1 cellular context compared by ENCODE assay signal in the genomic region with DNA sequence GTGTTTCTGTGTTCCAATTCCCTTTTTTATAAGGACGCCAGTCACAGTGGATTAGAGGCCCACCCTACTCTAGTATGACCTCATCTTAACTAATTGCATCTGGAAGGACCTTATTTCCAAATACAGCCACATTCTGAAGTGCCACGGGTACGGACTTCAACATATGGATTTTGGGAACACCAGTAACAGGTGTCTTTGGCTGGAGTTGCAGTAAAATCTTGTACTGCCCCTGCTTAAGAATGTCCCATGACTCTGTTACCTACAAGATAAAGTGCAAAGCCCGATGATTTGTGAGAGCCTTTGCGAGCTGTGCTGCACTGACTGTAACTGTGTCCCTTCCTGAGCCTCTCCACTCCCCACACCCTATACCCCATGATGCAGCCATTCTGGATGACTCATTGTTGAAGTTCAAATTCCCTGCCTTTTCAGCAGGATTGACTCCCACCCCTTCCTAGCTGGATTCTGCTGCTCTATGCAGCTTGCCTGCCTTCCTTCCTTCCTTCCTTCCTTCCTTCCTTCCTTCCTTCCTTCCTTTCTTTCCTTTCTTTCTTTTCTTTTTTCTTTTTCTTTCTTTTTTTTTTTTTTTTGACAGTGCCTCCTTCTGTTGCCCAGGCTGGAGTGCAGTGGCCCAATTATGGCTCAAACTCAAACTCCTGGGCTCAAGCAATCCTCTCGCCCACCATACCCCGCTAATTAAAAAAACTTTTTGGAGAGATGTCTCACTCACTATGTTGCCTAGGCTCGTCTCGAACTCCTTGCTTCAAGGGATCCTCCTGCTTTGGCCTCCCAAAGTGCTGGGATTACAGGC.
TF ChIP-seq lines count a peak whose summit lies in the region.

No MANE protein-coding gene starts in this region.

TF ChIP-seq in GM12878, 131 proteins besides CTCF, POLR2A, EP300 and RAD21:
- TF ChIP-seq, protein P1, sequence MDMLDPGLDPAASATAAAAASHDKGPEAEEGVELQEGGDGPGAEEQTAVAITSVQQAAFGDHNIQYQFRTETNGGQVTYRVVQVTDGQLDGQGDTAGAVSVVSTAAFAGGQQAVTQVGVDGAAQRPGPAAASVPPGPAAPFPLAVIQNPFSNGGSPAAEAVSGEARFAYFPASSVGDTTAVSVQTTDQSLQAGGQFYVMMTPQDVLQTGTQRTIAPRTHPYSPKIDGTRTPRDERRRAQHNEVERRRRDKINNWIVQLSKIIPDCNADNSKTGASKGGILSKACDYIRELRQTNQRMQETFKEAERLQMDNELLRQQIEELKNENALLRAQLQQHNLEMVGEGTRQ (IDR thresholded peaks at IDR 0.05; ENCODE audit: borderline replicate concordance, low read depth, low read length): no peak
- TF ChIP-seq, protein P2, sequence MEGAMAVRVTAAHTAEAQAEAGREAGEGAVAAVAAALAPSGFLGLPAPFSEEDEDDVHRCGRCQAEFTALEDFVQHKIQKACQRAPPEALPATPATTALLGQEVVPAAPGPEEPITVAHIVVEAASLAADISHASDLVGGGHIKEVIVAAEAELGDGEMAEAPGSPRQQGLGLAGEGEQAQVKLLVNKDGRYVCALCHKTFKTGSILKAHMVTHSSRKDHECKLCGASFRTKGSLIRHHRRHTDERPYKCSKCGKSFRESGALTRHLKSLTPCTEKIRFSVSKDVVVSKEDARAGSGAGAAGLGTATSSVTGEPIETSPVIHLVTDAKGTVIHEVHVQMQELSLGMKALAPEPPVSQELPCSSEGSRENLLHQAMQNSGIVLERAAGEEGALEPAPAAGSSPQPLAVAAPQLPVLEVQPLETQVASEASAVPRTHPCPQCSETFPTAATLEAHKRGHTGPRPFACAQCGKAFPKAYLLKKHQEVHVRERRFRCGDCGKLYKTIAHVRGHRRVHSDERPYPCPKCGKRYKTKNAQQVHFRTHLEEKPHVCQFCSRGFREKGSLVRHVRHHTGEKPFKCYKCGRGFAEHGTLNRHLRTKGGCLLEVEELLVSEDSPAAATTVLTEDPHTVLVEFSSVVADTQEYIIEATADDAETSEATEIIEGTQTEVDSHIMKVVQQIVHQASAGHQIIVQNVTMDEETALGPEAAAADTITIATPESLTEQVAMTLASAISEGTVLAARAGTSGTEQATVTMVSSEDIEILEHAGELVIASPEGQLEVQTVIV (IDR thresholded peaks at IDR 0.05; ENCODE audit: borderline replicate concordance, partially characterized antibody): peak; percentile 29
- TF ChIP-seq, protein P3, sequence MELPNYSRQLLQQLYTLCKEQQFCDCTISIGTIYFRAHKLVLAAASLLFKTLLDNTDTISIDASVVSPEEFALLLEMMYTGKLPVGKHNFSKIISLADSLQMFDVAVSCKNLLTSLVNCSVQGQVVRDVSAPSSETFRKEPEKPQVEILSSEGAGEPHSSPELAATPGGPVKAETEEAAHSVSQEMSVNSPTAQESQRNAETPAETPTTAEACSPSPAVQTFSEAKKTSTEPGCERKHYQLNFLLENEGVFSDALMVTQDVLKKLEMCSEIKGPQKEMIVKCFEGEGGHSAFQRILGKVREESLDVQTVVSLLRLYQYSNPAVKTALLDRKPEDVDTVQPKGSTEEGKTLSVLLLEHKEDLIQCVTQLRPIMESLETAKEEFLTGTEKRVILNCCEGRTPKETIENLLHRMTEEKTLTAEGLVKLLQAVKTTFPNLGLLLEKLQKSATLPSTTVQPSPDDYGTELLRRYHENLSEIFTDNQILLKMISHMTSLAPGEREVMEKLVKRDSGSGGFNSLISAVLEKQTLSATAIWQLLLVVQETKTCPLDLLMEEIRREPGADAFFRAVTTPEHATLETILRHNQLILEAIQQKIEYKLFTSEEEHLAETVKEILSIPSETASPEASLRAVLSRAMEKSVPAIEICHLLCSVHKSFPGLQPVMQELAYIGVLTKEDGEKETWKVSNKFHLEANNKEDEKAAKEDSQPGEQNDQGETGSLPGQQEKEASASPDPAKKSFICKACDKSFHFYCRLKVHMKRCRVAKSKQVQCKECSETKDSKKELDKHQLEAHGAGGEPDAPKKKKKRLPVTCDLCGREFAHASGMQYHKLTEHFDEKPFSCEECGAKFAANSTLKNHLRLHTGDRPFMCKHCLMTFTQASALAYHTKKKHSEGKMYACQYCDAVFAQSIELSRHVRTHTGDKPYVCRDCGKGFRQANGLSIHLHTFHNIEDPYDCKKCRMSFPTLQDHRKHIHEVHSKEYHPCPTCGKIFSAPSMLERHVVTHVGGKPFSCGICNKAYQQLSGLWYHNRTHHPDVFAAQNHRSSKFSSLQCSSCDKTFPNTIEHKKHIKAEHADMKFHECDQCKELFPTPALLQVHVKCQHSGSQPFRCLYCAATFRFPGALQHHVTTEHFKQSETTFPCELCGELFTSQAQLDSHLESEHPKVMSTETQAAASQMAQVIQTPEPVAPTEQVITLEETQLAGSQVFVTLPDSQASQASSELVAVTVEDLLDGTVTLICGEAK (IDR thresholded peaks at IDR 0.05; ENCODE audit: borderline replicate concordance): peak; percentile 6; the same call in 1 of the 2 replicates
- TF ChIP-seq YBX1 (IDR thresholded peaks at IDR 0.05) (peak; percentile 63; the same call in 1 of the 2 replicates), CREB1 (IDR thresholded peaks at IDR 0.05; ENCODE audit: low read depth) (no peak), ZNF207 (IDR thresholded peaks at IDR 0.05; ENCODE audit: borderline replicate concordance) (no peak), KLF5 (IDR thresholded peaks at IDR 0.05; ENCODE audit: partially characterized antibody) (no peak), ETV6 (conservative IDR thresholded peaks at IDR 0.05 in 1 of 2, IDR thresholded peaks at IDR 0.05 in 1 of 2; ENCODE audit: borderline replicate concordance in 1 of 2, low read depth in 1 of 2) (peak in 1 of 2 experiments; percentile 75; a peak in 2 of 4 replicates), HDGF (IDR thresholded peaks at IDR 0.05) (0 out of 2 replicates have a peak, but pooled peaks have one; percentile 28)
- TF ChIP-seq, protein P4, sequence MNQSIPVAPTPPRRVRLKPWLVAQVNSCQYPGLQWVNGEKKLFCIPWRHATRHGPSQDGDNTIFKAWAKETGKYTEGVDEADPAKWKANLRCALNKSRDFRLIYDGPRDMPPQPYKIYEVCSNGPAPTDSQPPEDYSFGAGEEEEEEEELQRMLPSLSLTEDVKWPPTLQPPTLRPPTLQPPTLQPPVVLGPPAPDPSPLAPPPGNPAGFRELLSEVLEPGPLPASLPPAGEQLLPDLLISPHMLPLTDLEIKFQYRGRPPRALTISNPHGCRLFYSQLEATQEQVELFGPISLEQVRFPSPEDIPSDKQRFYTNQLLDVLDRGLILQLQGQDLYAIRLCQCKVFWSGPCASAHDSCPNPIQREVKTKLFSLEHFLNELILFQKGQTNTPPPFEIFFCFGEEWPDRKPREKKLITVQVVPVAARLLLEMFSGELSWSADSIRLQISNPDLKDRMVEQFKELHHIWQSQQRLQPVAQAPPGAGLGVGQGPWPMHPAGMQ (IDR thresholded peaks at IDR 0.05; ENCODE audit: borderline replicate concordance): no peak
- TF ChIP-seq, protein P5, sequence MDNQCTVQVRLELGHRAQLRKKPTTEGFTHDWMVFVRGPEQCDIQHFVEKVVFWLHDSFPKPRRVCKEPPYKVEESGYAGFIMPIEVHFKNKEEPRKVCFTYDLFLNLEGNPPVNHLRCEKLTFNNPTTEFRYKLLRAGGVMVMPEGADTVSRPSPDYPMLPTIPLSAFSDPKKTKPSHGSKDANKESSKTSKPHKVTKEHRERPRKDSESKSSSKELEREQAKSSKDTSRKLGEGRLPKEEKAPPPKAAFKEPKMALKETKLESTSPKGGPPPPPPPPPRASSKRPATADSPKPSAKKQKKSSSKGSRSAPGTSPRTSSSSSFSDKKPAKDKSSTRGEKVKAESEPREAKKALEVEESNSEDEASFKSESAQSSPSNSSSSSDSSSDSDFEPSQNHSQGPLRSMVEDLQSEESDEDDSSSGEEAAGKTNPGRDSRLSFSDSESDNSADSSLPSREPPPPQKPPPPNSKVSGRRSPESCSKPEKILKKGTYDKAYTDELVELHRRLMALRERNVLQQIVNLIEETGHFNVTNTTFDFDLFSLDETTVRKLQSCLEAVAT (IDR thresholded peaks at IDR 0.05): 0 out of 2 replicates have a peak, but pooled peaks have one; percentile 47
- TF ChIP-seq, protein P6, sequence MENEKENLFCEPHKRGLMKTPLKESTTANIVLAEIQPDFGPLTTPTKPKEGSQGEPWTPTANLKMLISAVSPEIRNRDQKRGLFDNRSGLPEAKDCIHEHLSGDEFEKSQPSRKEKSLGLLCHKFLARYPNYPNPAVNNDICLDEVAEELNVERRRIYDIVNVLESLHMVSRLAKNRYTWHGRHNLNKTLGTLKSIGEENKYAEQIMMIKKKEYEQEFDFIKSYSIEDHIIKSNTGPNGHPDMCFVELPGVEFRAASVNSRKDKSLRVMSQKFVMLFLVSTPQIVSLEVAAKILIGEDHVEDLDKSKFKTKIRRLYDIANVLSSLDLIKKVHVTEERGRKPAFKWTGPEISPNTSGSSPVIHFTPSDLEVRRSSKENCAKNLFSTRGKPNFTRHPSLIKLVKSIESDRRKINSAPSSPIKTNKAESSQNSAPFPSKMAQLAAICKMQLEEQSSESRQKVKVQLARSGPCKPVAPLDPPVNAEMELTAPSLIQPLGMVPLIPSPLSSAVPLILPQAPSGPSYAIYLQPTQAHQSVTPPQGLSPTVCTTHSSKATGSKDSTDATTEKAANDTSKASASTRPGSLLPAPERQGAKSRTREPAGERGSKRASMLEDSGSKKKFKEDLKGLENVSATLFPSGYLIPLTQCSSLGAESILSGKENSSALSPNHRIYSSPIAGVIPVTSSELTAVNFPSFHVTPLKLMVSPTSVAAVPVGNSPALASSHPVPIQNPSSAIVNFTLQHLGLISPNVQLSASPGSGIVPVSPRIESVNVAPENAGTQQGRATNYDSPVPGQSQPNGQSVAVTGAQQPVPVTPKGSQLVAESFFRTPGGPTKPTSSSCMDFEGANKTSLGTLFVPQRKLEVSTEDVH (IDR thresholded peaks at IDR 0.05; ENCODE audit: low read depth, partially characterized antibody): no peak
